ENCODE assay signal across 8 cellular contexts in genomic region chr12:57078519-57079404, GRCh38. TPM values are rescaled to one million over a fixed set of nuclear protein-coding genes. Genes with fewer than 3 reads are reported as not detected.
DNase-seq lines count a peak whose midpoint lies in the region; ATAC-seq and TF ChIP-seq lines count a peak whose summit lies in the region.

Gene NEMP1 (minus strand): TSS chr12:57078791. CDS start chr12:57078745, 46 bp downstream.

- H3F3A ChIP-seq in PC-9 (ENCODE audit: insufficient read depth, low read depth): no peaks in the 10 kb centered on the region

- H3K79me2 ChIP-seq in PC-9 (ENCODE audit: low read depth): peaks cover 18% of the 10 kb centered on the region

- peak within 1 kb of the TSS; percentile 62 to 69 for H3K9ac ChIP-seq in mucosa of rectum (ENCODE audit: low read depth in 1 of 2, low read length in 2 of 2)

- ATAC-seq in GM21619 (IDR thresholded peaks at IDR 0.05; ENCODE audit: unreplicated experiment): peak; percentile 95

- H3K9me3 ChIP-seq in PC-9 (ENCODE audit: insufficient read depth, low read depth): no peaks in the 10 kb centered on the region
- H3K9me3 ChIP-seq in mucosa of rectum (ENCODE audit: control insufficient read depth in 2 of 2, low read length in 2 of 2): no peaks in the 10 kb centered on the region

- H2AFZ ChIP-seq in PC-9: peak within 1 kb of the TSS; percentile 95

- intact Hi-C loops in PC-9 (cut with micrococcal nuclease; ENCODE audit: unreplicated experiment): loop anchor here (1.0 to 2.0 kb wide), 2 partner anchors 9 to 34 kb away; no protein-coding TSS in a partner anchor

- no TSS peak for BruUV-seq in PC-9 (replicated peaks; lab: Mats Ljungman, UMichigan)

- DNase-seq in DMS153 (lab: John Stamatoyannopoulos, UW) (peak; percentile 100), PC-9 (peak; percentile 96 to 100), epithelial cell of proximal tubule (ENCODE audit: low read depth) (peak; percentile 100)
- DNase-seq in Jurkat, Clone E6-1 (ENCODE audit: low read depth, low spot score): peak; percentile 100
- peak; percentile 85 for DNase-seq in activated T-cell treated with anti-CD3 and anti-CD28 coated beads, Interleukin-2, amount 50 U/mL, for 1 hour
- DNase-seq in stimulated activated CD8-positive, alpha-beta memory T cell treated with anti-CD3 and anti-CD28 coated beads, Interleukin-4, amount 100 ng/mL, for 48 hours: peak; percentile 93

- H3K4me1 ChIP-seq in PC-9 (replicated peaks; ENCODE audit: insufficient read depth) (peaks cover 13% of the 10 kb centered on the region), mucosa of rectum (ENCODE audit: control insufficient read depth in 2 of 2, insufficient read depth in 2 of 2, low read length in 2 of 2) (peaks cover 3 to 10% of the 10 kb centered on the region in 2 donors)

- POLR2A ChIA-PET in PC-9 (lab: Charles Lee; ENCODE audit: unreplicated experiment): interaction anchor here (0.6 to 1.2 kb wide), 7 partner anchors 9 to 745 kb away, joined by 3 to 16 read pairs (median 4); partner anchors contain the start of genes NAB2, PAN2 and ZBTB39

- no peaks in the 10 kb centered on the region for H3K27me3 ChIP-seq in PC-9 (ENCODE audit: insufficient read depth, low read depth)
- no peaks in the 10 kb centered on the region for H3K27me3 ChIP-seq in mucosa of rectum (ENCODE audit: control insufficient read depth in 2 of 2, insufficient read depth in 2 of 2, low read length in 2 of 2)

- H3K9me2 ChIP-seq in PC-9 (ENCODE audit: insufficient read depth): no peaks in the 10 kb centered on the region

- TF ChIP-seq CTCF in PC-9 (conservative IDR thresholded peaks at IDR 0.05) (no peak), epithelial cell of proximal tubule (conservative IDR thresholded peaks at IDR 0.05; ENCODE audit: low read depth, low read length) (no peak)

- peak within 1 kb of the TSS; percentile 94 for H3K4me2 ChIP-seq in PC-9

- peak within 1 kb of the TSS; percentile 59 for H3K27ac ChIP-seq in PC-9
- peak within 1 kb of the TSS; percentile 82 to 85 for H3K27ac ChIP-seq in mucosa of rectum (ENCODE audit: low read depth in 2 of 2, low read length in 2 of 2)

- CTCF ChIA-PET in PC-9 (lab: Charles Lee): interaction anchor here (0.6 to 2.6 kb wide), 9 partner anchors 10 to 1152 kb away, joined by 3 to 23 read pairs (median 4); partner anchors contain the start of genes SHMT2 and STAT6

- H4K20me1 ChIP-seq in PC-9 (ENCODE audit: insufficient read depth): no peaks in the 10 kb centered on the region

- H3K4me3 ChIP-seq in Jurkat, Clone E6-1 (ENCODE audit: low read length): peak within 1 kb of the TSS; percentile 75
- H3K4me3 ChIP-seq in PC-9 (peak within 1 kb of the TSS; percentile 90), epithelial cell of proximal tubule (ENCODE audit: low read depth, low read length) (peak within 1 kb of the TSS; percentile 92), mucosa of rectum (ENCODE audit: low read length in 2 of 2) (peak within 1 kb of the TSS; percentile 73 to 88)

- H3K36me3 ChIP-seq in PC-9 (ENCODE audit: low read depth) (no peaks in the 10 kb centered on the region), mucosa of rectum (ENCODE audit: control insufficient read depth in 2 of 2, insufficient read depth in 2 of 2, low read length in 2 of 2) (no peaks in the 10 kb centered on the region)

RNA-seq across cellular contexts. Expression of gene NEMP1, which starts in this region (rescaled TPM):
- polyA plus RNA-seq in Jurkat, Clone E6-1 (2012; ENCODE audit: insufficient read depth, insufficient read length): 25.5 TPM
- total RNA-seq in PC-9 (2021): 28.9 and 36.6 TPM in 2 replicates
- total RNA-seq in epithelial cell of proximal tubule: 15.7 and 18.7 TPM in 2 replicates

Comparison
In these comparisons a context has a peak if more than half of its experiments do, and no peak if none do; other contexts are left out.
1. Peak in every context shown above with its lines: DNase-seq, ATAC-seq, H3K4me3 ChIP-seq and H3K27ac ChIP-seq.